18 cellular contexts compared by ENCODE assay signal in the genomic region with DNA sequence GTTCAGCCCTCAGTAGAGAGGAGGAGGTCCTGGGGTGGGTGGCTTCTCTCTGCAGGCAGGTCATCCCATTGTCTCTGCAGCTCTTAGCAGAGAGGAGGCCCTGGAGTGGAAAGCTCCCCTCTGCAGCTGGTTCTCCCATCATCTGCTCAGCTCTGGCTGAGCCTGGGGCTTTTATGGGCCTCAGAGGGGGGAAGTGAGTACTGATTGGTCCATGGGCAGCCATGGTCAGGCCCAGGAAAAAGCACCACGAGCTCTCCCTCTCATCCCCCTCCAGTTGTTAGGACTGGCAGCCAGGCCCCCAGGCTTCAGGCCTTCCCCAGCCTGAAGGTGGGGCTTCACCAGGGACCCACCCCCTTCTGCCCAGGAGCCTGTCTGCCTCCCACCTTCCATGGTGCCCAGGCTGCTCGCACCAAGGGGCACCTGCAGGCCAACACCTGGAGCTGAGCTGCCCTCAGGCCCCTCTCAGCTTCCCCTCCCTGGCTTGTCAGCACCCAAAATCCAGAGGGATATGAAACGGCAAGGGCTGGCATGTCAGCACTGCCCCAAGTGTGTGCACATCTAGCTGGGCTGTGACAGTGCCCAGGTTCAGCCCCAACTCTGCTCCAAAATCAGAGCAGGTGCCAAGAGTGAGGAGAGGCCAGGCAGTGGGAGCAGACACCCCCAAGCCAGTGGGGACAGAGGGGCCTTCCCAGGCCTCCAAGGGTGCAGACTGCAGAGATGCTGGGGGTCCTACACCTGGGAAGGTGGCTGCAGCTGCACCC.
"Had no signal": no experiment of that assay in that cellular context is flagged by ENCODE, and none has a peak within 500 bp of the region (broad histone marks: within the 10 kb centered on the region; RNA-seq: fewer than 3 reads in every experiment).

No MANE protein-coding gene starts in this region.

- H3K4me3 Mint-ChIP-seq: activated B cell treated with CpG ODN at 0.5 μM for 24 hours; activated naive CD8-positive, alpha-beta T cell treated with anti-CD3 and anti-CD28 coated beads for 36 hours; activated T-cell treated with anti-CD3 and anti-CD28 coated beads, Interleukin-2, amount 50 U/mL, for 24 hours; activated T-helper 17 cell treated with anti-CD3 and anti-CD28 coated beads, Interleukin-2, amount 50 U/mL, for 72 hours; central memory CD8-positive, alpha-beta T cell; T-helper 17 cell had no signal

- H3K36me3 Mint-ChIP-seq: activated naive CD8-positive, alpha-beta T cell treated with anti-CD3 and anti-CD28 coated beads for 36 hours; naive B cell had no signal

- H3K36me3 ChIP-seq: heart right ventricle, lower lobe of right lung, upper lobe of right lung had no signal

- H3K9me3 ChIP-seq: heart right ventricle, lower lobe of right lung, upper lobe of right lung had no signal

- DNase-seq: activated B cell treated with CpG ODN at 0.5 μM for 24 hours; activated CD4-positive, alpha-beta T cell treated with anti-CD3 and anti-CD28 coated beads for 4 hours; activated CD4-positive, alpha-beta T cell treated with anti-CD3 and anti-CD28 coated beads, Interleukin-2, amount 50 U/mL, for 48 hours; activated naive CD8-positive, alpha-beta T cell treated with anti-CD3 and anti-CD28 coated beads for 36 hours; activated T-cell treated with anti-CD3 and anti-CD28 coated beads, Interleukin-2, amount 50 U/mL, for 24 hours; heart right ventricle; lower lobe of right lung; mesendoderm; naive B cell; retina; stimulated activated CD4-positive, alpha-beta T cell treated with anti-CD3 and anti-CD28 coated beads, Interleukin-4, amount 100 ng/mL, for 1 hour; stimulated activated naive CD8-positive, alpha-beta T cell treated with anti-CD3 and anti-CD28 coated beads, Interleukin-15, Interleukin-2, amounts not matched to agents 100 U/mL and 50 U/mL, for 24 hours; SW 1271; T-helper 17 cell; upper lobe of right lung had no signal

- H3K27ac ChIP-seq: epithelial cell of prostate, heart right ventricle, lower lobe of right lung, upper lobe of right lung had no signal

- H3K4me1 Mint-ChIP-seq: activated B cell treated with CpG ODN at 0.5 μM for 24 hours; activated naive CD8-positive, alpha-beta T cell treated with anti-CD3 and anti-CD28 coated beads for 36 hours; activated T-helper 17 cell treated with anti-CD3 and anti-CD28 coated beads, Interleukin-2, amount 50 U/mL, for 72 hours; central memory CD8-positive, alpha-beta T cell; T-helper 17 cell had no signal

- ATAC-seq: activated T-helper 17 cell treated with anti-CD3 and anti-CD28 coated beads, Interleukin-2, amount 50 U/mL, for 72 hours; lower lobe of right lung; stimulated activated naive CD8-positive, alpha-beta T cell treated with anti-CD3 and anti-CD28 coated beads, Interleukin-15, Interleukin-2, amounts not matched to agents 100 U/mL and 50 U/mL, for 24 hours; T-helper 17 cell; upper lobe of right lung had no signal

- H3K27ac Mint-ChIP-seq: activated B cell treated with CpG ODN at 0.5 μM for 24 hours; activated naive CD8-positive, alpha-beta T cell treated with anti-CD3 and anti-CD28 coated beads for 36 hours; activated T-cell treated with anti-CD3 and anti-CD28 coated beads, Interleukin-2, amount 50 U/mL, for 24 hours; activated T-helper 17 cell treated with anti-CD3 and anti-CD28 coated beads, Interleukin-2, amount 50 U/mL, for 72 hours; naive B cell; T-helper 17 cell had no signal

- H3K4me3 ChIP-seq: heart right ventricle, lower lobe of right lung, upper lobe of right lung had no signal

- H3K4me1 ChIP-seq: heart right ventricle, lower lobe of right lung, upper lobe of right lung had no signal

- H3K27me3 ChIP-seq: upper lobe of right lung had no signal

- H3K9me3 Mint-ChIP-seq: activated naive CD8-positive, alpha-beta T cell treated with anti-CD3 and anti-CD28 coated beads for 36 hours; activated T-cell treated with anti-CD3 and anti-CD28 coated beads, Interleukin-2, amount 50 U/mL, for 24 hours; activated T-helper 17 cell treated with anti-CD3 and anti-CD28 coated beads, Interleukin-2, amount 50 U/mL, for 72 hours; central memory CD8-positive, alpha-beta T cell had no signal
